28 cellular contexts compared by ENCODE assay signal in the genomic region with DNA sequence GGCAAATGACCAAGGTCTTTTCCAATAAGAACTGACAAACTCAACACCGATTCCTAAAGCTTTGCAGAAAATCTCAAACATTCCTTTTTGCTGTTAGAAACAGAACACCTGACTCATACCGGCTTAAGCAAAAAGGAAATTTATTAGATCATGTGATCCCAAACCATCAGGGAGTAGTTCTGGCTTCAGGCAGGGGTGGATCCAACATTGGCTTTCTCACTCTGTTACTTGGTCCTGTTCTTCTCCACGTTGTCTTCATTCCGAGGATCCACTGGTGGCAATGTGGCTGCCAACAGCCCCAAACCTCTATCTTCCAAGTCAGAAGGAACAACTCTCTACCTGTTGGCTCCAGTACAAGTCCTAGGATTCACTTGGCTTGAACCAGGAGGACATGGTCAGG.
"Had no signal": no experiment of that assay in that cellular context is flagged by ENCODE, and none has a peak within 500 bp of the region (broad histone marks: within the 10 kb centered on the region; RNA-seq: fewer than 3 reads in every experiment).

No MANE protein-coding gene starts in this region.

- FAIRE-seq: astrocyte, TTC549 had no signal

- H3K27ac ChIP-seq: adrenal gland, body of pancreas, breast epithelium, Peyer's patch, SK-N-MC had no signal

- H3K36me3 ChIP-seq: adrenal gland, breast epithelium, Peyer's patch had no signal

- H3K27me3 ChIP-seq: adrenal gland, body of pancreas, breast epithelium, Peyer's patch had no signal

- DNase-seq: activated CD4-positive, alpha-beta T cell treated with anti-CD3 and anti-CD28 coated beads, Interleukin-2, amount 10 ng/mL, durations not matched to agents 24 days and 14 days; activated CD4-positive, alpha-beta T cell treated with anti-CD3 and anti-CD28 coated beads, Interleukin-2, amount 50 U/mL, for 4 hours; activated CD8-positive, alpha-beta T cell treated with anti-CD3 and anti-CD28 coated beads for 36 hours; activated gamma-delta T cell treated with Interleukin-2 at 50 U/mL for 16 hours; activated naive CD4-positive, alpha-beta T cell treated with anti-CD3 and anti-CD28 coated beads for 36 hours; activated T-cell treated with anti-CD3 and anti-CD28 coated beads, Interleukin-2, amount 50 U/mL, for 4 hours; adrenal gland; body of pancreas; caudate nucleus; cerebellar nuclear complex; Karpas-422; KBM-7; NCI-H1105; NCI-H1436; NCI-H1694; NCI-H1930; NCI-H2081 treated with DMSO at 0.1 percent for 48 hours; NCI-H345; NCI-H524 treated with DMSO at 0.1 percent for 48 hours; PC-3; Peyer's patch; Right ventricle myocardium superior; RPMI8226 had no signal

- H3K4me1 ChIP-seq: adrenal gland, body of pancreas, breast epithelium, Peyer's patch had no signal

- H3K9me3 ChIP-seq: adrenal gland, body of pancreas, breast epithelium, Peyer's patch had no signal

- H3K4me3 ChIP-seq: adrenal gland, body of pancreas, breast epithelium, Peyer's patch, SK-N-MC had no signal

- ATAC-seq: activated CD8-positive, alpha-beta T cell treated with anti-CD3 and anti-CD28 coated beads for 36 hours; activated naive CD4-positive, alpha-beta T cell treated with anti-CD3 and anti-CD28 coated beads, Interleukin-2, amount 50 U/mL, for 72 hours; activated T-cell treated with anti-CD3 and anti-CD28 coated beads, Interleukin-2, amount 50 U/mL, for 4 hours; body of pancreas; PC-3 had no signal
